Comparison of ENCODE assay signal across 8 cellular contexts in genomic region chr5:116573279-116573616, GRCh38. TPM values are rescaled to one million over a fixed set of nuclear protein-coding genes. Genes with fewer than 3 reads are reported as not detected.
DNase-seq lines count a peak whose midpoint lies in the region; ATAC-seq and TF ChIP-seq lines count a peak whose summit lies in the region.

No MANE protein-coding gene starts in this region.

- peaks cover 54 to 66% of the 10 kb centered on the region in 2 donors for H3K27me3 Mint-ChIP-seq in natural killer cell (ENCODE audit: low read depth in 2 of 2)

- H3K27ac Mint-ChIP-seq in natural killer cell, result no peak overlapping the region

- no peaks in the 10 kb centered on the region for H3K4me1 ChIP-seq in OCI-LY7 (ENCODE audit: insufficient read depth, low read length, poor library complexity, severe bottlenecking)

- H3K27ac ChIP-seq in SK-N-MC (no peak overlapping the region), OCI-LY7 (ENCODE audit: low read depth, low read length, poor library complexity, severe bottlenecking) (no peak overlapping the region)

- no peaks in the 10 kb centered on the region for H3K9me3 Mint-ChIP-seq in natural killer cell

- no peaks in the 10 kb centered on the region for H4K20me1 ChIP-seq in OCI-LY7 (ENCODE audit: insufficient read depth, low read length)

- intact Hi-C loops in natural killer cell (cut with micrococcal nuclease), result no loop called here
- intact Hi-C loops in OCI-LY7 (cut with micrococcal nuclease; ENCODE audit: unreplicated experiment), result no loop called here

- H3K4me3 ChIP-seq in SK-N-MC, result peak overlapping the region; percentile 89
- peak overlapping the region; percentile 64 for H3K4me3 ChIP-seq in fibroblast of pulmonary artery (replicated peaks; ENCODE audit: low read depth, low read length)
- no peak overlapping the region for H3K4me3 ChIP-seq in OCI-LY7 (ENCODE audit: low read depth, low read length, poor library complexity, severe bottlenecking)

- H3K4me3 Mint-ChIP-seq in natural killer cell, result no peak overlapping the region

- CTCF ChIA-PET in OCI-LY7 (lab: Charles Lee; ENCODE audit: unreplicated experiment), result no interaction called here

- POLR2A ChIA-PET in OCI-LY7 (lab: Charles Lee), result no interaction called here

- DNase-seq in DMS79 (lab: John Stamatoyannopoulos, UW) (peak; percentile 19), DMS79 treated with DMSO at 0.1 percent for 48 hours (lab: John Stamatoyannopoulos, UW) (no peak), SK-N-MC (ENCODE audit: low read depth, low spot score) (no peak), fibroblast of pulmonary artery (ENCODE audit: low read depth) (peak; percentile 9), occipital lobe (lab: John Stamatoyannopoulos, UW) (peak; percentile 46), natural killer cell (no peak), OCI-LY7 (ENCODE audit: low spot score) (no peak)

- H3K9me2 ChIP-seq in OCI-LY7 (ENCODE audit: insufficient read depth, low read length), result no peaks in the 10 kb centered on the region

- H3K4me1 Mint-ChIP-seq in natural killer cell, result peaks cover 13 to 14% of the 10 kb centered on the region in 2 donors

- TF ChIP-seq CTCF in fibroblast of pulmonary artery (IDR thresholded peaks at IDR 0.05; ENCODE audit: low read length, missing control alignments), result no peak
- TF ChIP-seq CTCF in natural killer cell (IDR thresholded peaks at IDR 0.05), result no peak
- TF ChIP-seq CTCF in OCI-LY7 (conservative IDR thresholded peaks at IDR 0.05; ENCODE audit: low read length), result no peak

- H3K9ac ChIP-seq in SK-N-MC (ENCODE audit: insufficient read length), result peak overlapping the region; percentile 68

- H3K79me2 ChIP-seq in OCI-LY7 (ENCODE audit: insufficient read depth, low read depth, low read length), result no peaks in the 10 kb centered on the region

- no peaks in the 10 kb centered on the region for H3K36me3 ChIP-seq in SK-N-MC (ENCODE audit: insufficient read depth, low read length)
- no peaks in the 10 kb centered on the region for H3K36me3 ChIP-seq in OCI-LY7 (ENCODE audit: insufficient read depth, low read length)

- no TSS peak for BruUV-seq in OCI-LY7 (replicated peaks; lab: Mats Ljungman, UMichigan)

- H3K36me3 Mint-ChIP-seq in natural killer cell, result no peaks in the 10 kb centered on the region

- ATAC-seq in HG03442 (IDR thresholded peaks at IDR 0.05; ENCODE audit: unreplicated experiment) (no peak), natural killer cell (no peak)

- H3K4me2 ChIP-seq in OCI-LY7 (ENCODE audit: low read length), result no peak overlapping the region

- H2AFZ ChIP-seq in OCI-LY7 (ENCODE audit: low read length), result no peak overlapping the region

- H3K9me3 ChIP-seq in SK-N-MC (ENCODE audit: low read depth, low read length), result no peaks in the 10 kb centered on the region
- no peaks in the 10 kb centered on the region for H3K9me3 ChIP-seq in OCI-LY7 (ENCODE audit: low read length)

RNA-seq across cellular contexts. Expression of gene SEMA6A, which starts 1.4 kb away (rescaled TPM):
- total RNA-seq in occipital lobe (24.2 TPM), natural killer cell (not detected), OCI-LY7 (2022) (not detected in 2 replicates)
- total RNA-seq in OCI-LY7 (2014; rRNA removed; shearing (Covaris generic)), result not detected in 2 replicates

Comparison
In these comparisons a context has a peak if more than half of its experiments do, and no peak if none do; other contexts are left out.
1. DNase-seq: peak in DMS79 (single experiment), fibroblast of pulmonary artery (single experiment) and occipital lobe (single experiment); none in DMS79 treated with DMSO at 0.1 percent for 48 hours (single experiment), SK-N-MC (single experiment), natural killer cell (single experiment) and OCI-LY7 (single experiment).
2. RNA of gene SEMA6A, which starts 1.4 kb away (total RNA-seq): 24.2 TPM in occipital lobe (single experiment); not detected in natural killer cell and not detected in OCI-LY7; every median in the first group is over 10 times any median in the second.